16 cellular contexts compared by ENCODE assay signal in the genomic region with DNA sequence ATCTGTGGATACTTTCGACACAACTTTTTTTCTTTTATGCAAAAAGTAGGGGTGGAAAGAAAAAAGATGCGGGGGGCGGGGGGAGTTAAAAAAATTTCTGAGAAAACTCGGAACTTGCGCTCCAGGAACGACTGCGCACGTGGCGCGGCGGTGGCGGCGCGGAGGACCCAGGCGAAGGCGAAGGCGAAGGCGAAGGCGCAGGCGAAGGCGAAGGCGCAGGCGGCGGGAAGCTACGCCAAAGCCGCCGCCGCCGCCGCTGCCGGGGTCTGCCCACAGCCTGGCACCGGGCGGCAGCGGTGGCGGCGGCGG. TPM values are rescaled to one million over a fixed set of nuclear protein-coding genes. Genes with fewer than 3 reads are reported as not detected.
DNase-seq lines count a peak whose midpoint lies in the region; TF ChIP-seq lines count a peak whose summit lies in the region.
"Had no signal": no experiment of that assay in that cellular context is flagged by ENCODE, and none has a peak within 500 bp of the region (broad histone marks: within the 10 kb centered on the region; RNA-seq: fewer than 3 reads in every experiment).

No MANE protein-coding gene starts in this region.

- H3K27me3 ChIP-seq in Peyer's patch (peaks cover 7 to 55% of the 10 kb centered on the region in 2 donors), esophagus muscularis mucosa (peaks cover 14 to 100% (median 87%) of the 10 kb centered on the region in 4 donors), skeletal muscle satellite cell (ENCODE audit: control insufficient read depth, insufficient read depth, low read length) (peaks cover 93% of the 10 kb centered on the region), BE2C (peaks cover 90% of the 10 kb centered on the region)
- H3K27me3 ChIP-seq: ovary had no signal

- DNase-seq in DMS53 (lab: John Stamatoyannopoulos, UW), result peak; percentile 86
- no peak for DNase-seq in DMS53 treated with DMSO at 0.1 percent for 48 hours (lab: John Stamatoyannopoulos, UW; ENCODE audit: unreplicated experiment)
- no peak for DNase-seq in Peyer's patch
- no peak for DNase-seq in esophagus muscularis mucosa (ENCODE audit: extremely low spot score)
- DNase-seq in NCI-H2107 (lab: John Stamatoyannopoulos, UW), result no peak
- DNase-seq in glomerular visceral epithelial cell (ENCODE audit: extremely low spot score), result no peak
- DNase-seq in BE2C, result no peak
- DNase-seq: 8988T; amniotic stem cell; ovary; stimulated activated CD4-positive, alpha-beta T cell treated with anti-CD3 and anti-CD28 coated beads, Interleukin-2, amount 100 ng/mL, for 48 hours; thyroid gland had no signal

- TF ChIP-seq CTCF in Peyer's patch (IDR thresholded peaks at IDR 0.05), result no peak
- no peak for TF ChIP-seq CTCF in esophagus muscularis mucosa (IDR thresholded peaks at IDR 0.05)
- no peak for TF ChIP-seq CTCF in BE2C (IDR thresholded peaks at IDR 0.05; ENCODE audit: low read depth, low read length)

- 11% methylated on average over 35 of the region's 37 CpGs for WGBS in esophagus muscularis mucosa

- H3K4me3 ChIP-seq in Peyer's patch (peak overlapping the region in 3 of 4 donors; percentile 15 to 50 (median 41)), esophagus muscularis mucosa (peak overlapping the region; percentile 41 to 48 (median 45)), skeletal muscle satellite cell (ENCODE audit: low read length) (no peak overlapping the region), BE2C (ENCODE audit: low read depth, low read length) (no peak overlapping the region)
- H3K4me3 ChIP-seq: thyroid gland had no signal

- peak overlapping the region; percentile 75 for H3K4me2 ChIP-seq in skeletal muscle satellite cell (ENCODE audit: low read length)

- TF ChIP-seq POLR2A in Peyer's patch (IDR thresholded peaks at IDR 0.05) (no peak), esophagus muscularis mucosa (IDR thresholded peaks at IDR 0.05; ENCODE audit: low read depth) (no peak)

- intact Hi-C loops in esophagus muscularis mucosa (cut with DNase I), result loop anchor here (10.0 kb wide), 2 partner anchors 237 to 447 kb away; no protein-coding TSS in a partner anchor

- no peak overlapping the region for H3K9ac ChIP-seq in skeletal muscle satellite cell (ENCODE audit: low read depth, low read length)

- H3K4me1 ChIP-seq in Peyer's patch (peaks cover 0 to 28% (median 2%) of the 10 kb centered on the region in 4 donors), esophagus muscularis mucosa (peaks cover 26 to 58% (median 41%) of the 10 kb centered on the region in 4 donors), skeletal muscle satellite cell (ENCODE audit: control insufficient read depth, insufficient read depth, low read length) (peaks cover 7% of the 10 kb centered on the region), BE2C (no peaks in the 10 kb centered on the region)

- H3K36me3 ChIP-seq in Peyer's patch, result no peaks in the 10 kb centered on the region
- H3K36me3 ChIP-seq in esophagus muscularis mucosa, result no peaks in the 10 kb centered on the region
- H3K36me3 ChIP-seq in skeletal muscle satellite cell (ENCODE audit: insufficient read depth, low read length), result no peaks in the 10 kb centered on the region
- no peaks in the 10 kb centered on the region for H3K36me3 ChIP-seq in BE2C
- H3K36me3 ChIP-seq: ovary, thyroid gland had no signal

- H3K27ac ChIP-seq in Peyer's patch, result no peak overlapping the region
- no peak overlapping the region for H3K27ac ChIP-seq in esophagus muscularis mucosa (replicated peaks in 1 of 4)
- H3K27ac ChIP-seq: ovary, RWPE1, thyroid gland had no signal

- TF ChIP-seq EP300 in esophagus muscularis mucosa (IDR thresholded peaks at IDR 0.05), result no peak

- H3K9me3 ChIP-seq in Peyer's patch (peaks cover 0 to 11% (median 0%) of the 10 kb centered on the region in 4 donors), esophagus muscularis mucosa (peaks cover 0 to 5% (median 2%) of the 10 kb centered on the region in 4 donors), skeletal muscle satellite cell (replicated peaks; ENCODE audit: low read length) (no peaks in the 10 kb centered on the region), BE2C (no peaks in the 10 kb centered on the region)
- H3K9me3 ChIP-seq: ovary, thyroid gland had no signal

RNA-seq across cellular contexts. Expression of a gene that starts 0.2 kb away (rescaled TPM):
- total RNA-seq in Peyer's patch (not detected), esophagus muscularis mucosa (not detected)
- total RNA-seq in skeletal muscle satellite cell (2012; rRNA removed), result not detected in 2 replicates
- not detected for polyA plus RNA-seq in BE2C (2012; ENCODE audit: insufficient read depth, insufficient read length, low read depth)
- total RNA-seq: LHCN-M2, ovary, thyroid gland had no signal
- polyA plus RNA-seq: esophagus, ovary had no signal

Comparison
In these comparisons a context has a peak if more than half of its experiments do, and no peak if none do; other contexts are left out.
1. H3K4me3 ChIP-seq: peak in Peyer's patch (3 of 4) and esophagus muscularis mucosa (4 of 4); none in skeletal muscle satellite cell (single experiment) and BE2C (single experiment).